ENCODE assay signal across 10 cellular contexts in genomic region chr17:44967907-44968224, GRCh38. TPM values are rescaled to one million over a fixed set of nuclear protein-coding genes. Genes with fewer than 3 reads are reported as not detected.
DNase-seq lines count a peak whose midpoint lies in the region; ATAC-seq and TF ChIP-seq lines count a peak whose summit lies in the region.
"Had no signal": no experiment of that assay in that cellular context is flagged by ENCODE, and none has a peak within 500 bp of the region (broad histone marks: within the 10 kb centered on the region; RNA-seq: fewer than 3 reads in every experiment).

No MANE protein-coding gene starts in this region.

- DNase-seq in Caco-2 (no peak), ascending aorta (ENCODE audit: low spot score in 2 of 2) (no peak), NCI-H2029 treated with DMSO at 0.1 percent for 48 hours (lab: John Stamatoyannopoulos, UW) (no peak), HUDEP-2 (lab: John Stamatoyannopoulos, UW; ENCODE audit: unreplicated experiment in 76 of 76) (no peak)
- DNase-seq in naive thymus-derived CD8-positive, alpha-beta T cell = peak in 2 of 10 donors; percentile 11 to 47
- DNase-seq in activated CD4-positive, alpha-beta T cell treated with anti-CD3 and anti-CD28 coated beads, Interleukin-2, amount 50 U/mL, for 48 hours = no peak

- no peaks in the 10 kb centered on the region for H3K9me3 Mint-ChIP-seq in Caco-2 (ENCODE audit: unreplicated experiment)
- peaks cover 0 to 3% (median 0%) of the 10 kb centered on the region in 9 donors for H3K9me3 Mint-ChIP-seq in naive thymus-derived CD8-positive, alpha-beta T cell
- H3K9me3 Mint-ChIP-seq: activated naive CD4-positive, alpha-beta T cell treated with anti-CD3 and anti-CD28 coated beads, Interleukin-2, amount 50 U/mL, for 24 hours; CD8-positive, alpha-beta memory T cell had no signal

- CTCF ChIA-PET in Caco-2 (lab: Charles Lee) = interaction anchor here (0.6 to 1.6 kb wide), 19 partner anchors 9 to 693 kb away, joined by 3 to 10 read pairs (median 3); partner anchors contain the start of gene ACBD4

- H3K27me3 Mint-ChIP-seq in Caco-2 (ENCODE audit: insufficient read depth, unreplicated experiment) = peaks cover 15% of the 10 kb centered on the region
- peaks cover 30 to 63% (median 51%) of the 10 kb centered on the region in 5 donors for H3K27me3 Mint-ChIP-seq in naive thymus-derived CD8-positive, alpha-beta T cell

- no peak overlapping the region for H3K27ac ChIP-seq in ascending aorta

- H3K27me3 ChIP-seq in Caco-2 (replicated peaks; ENCODE audit: control insufficient read depth, insufficient read depth, low read length) (peaks cover 1% of the 10 kb centered on the region; the same call in 1 of the 2 replicates), ascending aorta (peaks cover 9% of the 10 kb centered on the region)

- peaks cover 6% of the 10 kb centered on the region for H3K4me1 ChIP-seq in Caco-2
- peaks cover 10 to 15% of the 10 kb centered on the region in 2 donors for H3K4me1 ChIP-seq in ascending aorta

- TF ChIP-seq CTCF in Caco-2 (IDR thresholded peaks at IDR 0.05; ENCODE audit: insufficient read depth in 1 of 2, low read depth in 1 of 2, low read length in 1 of 2, severe bottlenecking in 1 of 2, unreplicated experiment in 1 of 2) (no peak), ascending aorta (IDR thresholded peaks at IDR 0.05) (no peak)

- H3K27ac Mint-ChIP-seq in Caco-2 (ENCODE audit: unreplicated experiment) = no peak overlapping the region
- no peak overlapping the region for H3K27ac Mint-ChIP-seq in naive thymus-derived CD8-positive, alpha-beta T cell
- H3K27ac Mint-ChIP-seq: activated naive CD4-positive, alpha-beta T cell treated with anti-CD3 and anti-CD28 coated beads, Interleukin-2, amount 50 U/mL, for 24 hours; CD8-positive, alpha-beta memory T cell had no signal

- H3K9me3 ChIP-seq in Caco-2 = no peaks in the 10 kb centered on the region
- no peaks in the 10 kb centered on the region for H3K9me3 ChIP-seq in ascending aorta

- POLR2A ChIA-PET in Caco-2 (lab: Charles Lee) = interaction anchor here (0.5 to 1.6 kb wide), 4 partner anchors 21 to 259 kb away, joined by 3 to 10 read pairs (median 6); partner anchors contain the start of gene DBF4B
- POLR2A ChIA-PET in naive thymus-derived CD8-positive, alpha-beta T cell (lab: Charles Lee) = interaction anchor here (1.0 kb wide), 1 partner anchor 19 kb away, joined by 3 read pairs; no protein-coding TSS in a partner anchor

- no TSS peak for BruUV-seq in Caco-2 (replicated peaks; lab: Mats Ljungman, UMichigan)

- no peaks in the 10 kb centered on the region for H3K4me1 Mint-ChIP-seq in Caco-2 (ENCODE audit: low read depth, unreplicated experiment)
- H3K4me1 Mint-ChIP-seq in naive thymus-derived CD8-positive, alpha-beta T cell = peaks cover 23 to 39% (median 37%) of the 10 kb centered on the region in 4 donors

- ATAC-seq in GM21825 (IDR thresholded peaks at IDR 0.05; ENCODE audit: unreplicated experiment) (peak; percentile 7), HG03097 (IDR thresholded peaks at IDR 0.05; ENCODE audit: low FRiP score, unreplicated experiment) (no peak)
- ATAC-seq in naive thymus-derived CD8-positive, alpha-beta T cell = peak; percentile 12 to 16

- no peaks in the 10 kb centered on the region for H3K36me3 Mint-ChIP-seq in Caco-2 (ENCODE audit: insufficient read depth, unreplicated experiment)
- peaks cover 0 to 6% (median 6%) of the 10 kb centered on the region in 3 donors for H3K36me3 Mint-ChIP-seq in naive thymus-derived CD8-positive, alpha-beta T cell
- H3K36me3 Mint-ChIP-seq: activated naive CD4-positive, alpha-beta T cell treated with anti-CD3 and anti-CD28 coated beads, Interleukin-2, amount 50 U/mL, for 24 hours; CD8-positive, alpha-beta memory T cell had no signal

- intact Hi-C loops in Caco-2 (cut with micrococcal nuclease; ENCODE audit: unreplicated experiment) = loop anchor here (2.0 to 5.0 kb wide), 2 partner anchors 46 to 51 kb away; no protein-coding TSS in a partner anchor
- intact Hi-C loops in ascending aorta (cut with DNase I) = loop anchor here (1.0 to 5.0 kb wide), 3 partner anchors 21 to 129 kb away; partner anchors contain the start of gene KIF18B

- H3K4me3 Mint-ChIP-seq in Caco-2 (ENCODE audit: unreplicated experiment) = peak overlapping the region; percentile 77
- peak overlapping the region in 1 of 10 donors; percentile 74 for H3K4me3 Mint-ChIP-seq in naive thymus-derived CD8-positive, alpha-beta T cell

- H3K4me3 ChIP-seq in Caco-2 (ENCODE audit: low read depth, low read length) = peak overlapping the region; percentile 33
- peak overlapping the region; percentile 27 to 44 for H3K4me3 ChIP-seq in ascending aorta

- no peaks in the 10 kb centered on the region for H3K36me3 ChIP-seq in Caco-2 (ENCODE audit: control insufficient read depth, insufficient read depth, low read length)
- H3K36me3 ChIP-seq in ascending aorta = no peaks in the 10 kb centered on the region

RNA-seq across cellular contexts. Expression of gene C1QL1, which starts 0.2 kb away (rescaled TPM):
- total RNA-seq in Caco-2 (2022) (2.5 and 5.2 TPM in 2 replicates), ascending aorta (not detected)
- not detected for total RNA-seq in naive thymus-derived CD8-positive, alpha-beta T cell
- not detected for polyA plus RNA-seq in naive thymus-derived CD8-positive, alpha-beta T cell
- total RNA-seq: CD8-positive, alpha-beta memory T cell had no signal
- polyA plus RNA-seq: CD8-positive, alpha-beta memory T cell had no signal

RNA-seq across cellular contexts. Expression of gene KIF18B, which starts 20.3 kb away (rescaled TPM):
- total RNA-seq in Caco-2 (2022) = 63.6 and 68.4 TPM in 2 replicates
- not detected for total RNA-seq in ascending aorta
- not detected for total RNA-seq in naive thymus-derived CD8-positive, alpha-beta T cell
- not detected for polyA plus RNA-seq in naive thymus-derived CD8-positive, alpha-beta T cell

RNA-seq across cellular contexts. Expression of gene GFAP, which starts 52.6 kb away (rescaled TPM):
- not detected in 2 replicates for total RNA-seq in Caco-2 (2022)
- total RNA-seq in ascending aorta = 1.7 TPM
- total RNA-seq in naive thymus-derived CD8-positive, alpha-beta T cell = not detected
- under 1 TPM in 2 of 3 donors, not detected in 1; 0.06 to 0.24 TPM for polyA plus RNA-seq in naive thymus-derived CD8-positive, alpha-beta T cell
- total RNA-seq: CD8-positive, alpha-beta memory T cell had no signal
- polyA plus RNA-seq: CD8-positive, alpha-beta memory T cell had no signal

Comparison
In these comparisons a context has a peak if more than half of its experiments do, and no peak if none do; other contexts are left out.
1. RNA of gene KIF18B, which starts 20.3 kb away (total RNA-seq): 63.6 to 68.4 TPM in Caco-2; not detected in naive thymus-derived CD8-positive, alpha-beta T cell and not detected in ascending aorta (single experiment); every median in the first group is over 10 times any median in the second.